In the genomic region with DNA sequence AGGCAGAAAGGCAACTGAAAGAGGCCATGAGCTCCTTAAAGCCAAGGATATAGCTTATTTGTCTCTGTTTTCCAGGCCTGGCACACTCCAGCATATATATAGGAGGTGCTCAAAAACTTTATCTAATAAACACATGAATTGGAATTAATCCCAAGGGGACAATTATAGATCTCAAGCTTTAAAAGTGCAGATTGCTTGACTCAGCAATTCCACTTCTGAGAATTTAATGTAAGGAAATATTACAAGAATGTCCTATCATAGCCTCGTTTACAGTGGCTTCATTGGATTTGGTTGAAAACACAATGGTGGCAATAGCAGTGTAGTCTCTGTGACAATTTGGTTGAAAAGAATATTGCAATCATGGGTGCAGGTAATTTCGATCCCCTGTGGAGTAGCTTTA, we compare ENCODE assay signal across 33 cellular contexts.
"Had no signal": no experiment of that assay in that cellular context is flagged by ENCODE, and none has a peak within 500 bp of the region (broad histone marks: within the 10 kb centered on the region; RNA-seq: fewer than 3 reads in every experiment).

No MANE protein-coding gene starts in this region.

- H3K4me1 Mint-ChIP-seq: activated CD4-positive, alpha-beta T cell treated with anti-CD3 and anti-CD28 coated beads, Interleukin-2, amount 10 ng/mL, durations not matched to agents 7 days and 5 days; activated naive CD4-positive, alpha-beta T cell treated with anti-CD3 and anti-CD28 coated beads, Interleukin-2, amount 10 ng/mL, durations not matched to agents 7 days and 5 days; activated naive CD8-positive, alpha-beta T cell treated with anti-CD3 and anti-CD28 coated beads, Interleukin-2, amount 10 ng/mL, durations not matched to agents 7 days and 5 days; central memory CD8-positive, alpha-beta T cell had no signal

- H3K36me3 ChIP-seq: brain microvascular endothelial cell, heart left ventricle had no signal

- H3K36me3 Mint-ChIP-seq: activated naive CD4-positive, alpha-beta T cell treated with anti-CD3 and anti-CD28 coated beads, Interleukin-2, amount 10 ng/mL, durations not matched to agents 7 days and 5 days; activated naive CD4-positive, alpha-beta T cell treated with anti-CD3 and anti-CD28 coated beads, Interleukin-2, amount 50 U/mL, for 72 hours; activated naive CD8-positive, alpha-beta T cell treated with anti-CD3 and anti-CD28 coated beads, Interleukin-2, amount 10 ng/mL, durations not matched to agents 7 days and 5 days had no signal

- H3K27ac Mint-ChIP-seq: activated CD4-positive, alpha-beta memory T cell treated with anti-CD3 and anti-CD28 coated beads, Interleukin-2, amount 10 ng/mL, durations not matched to agents 7 days and 5 days; activated CD4-positive, alpha-beta T cell treated with anti-CD3 and anti-CD28 coated beads, Interleukin-2, amount 10 ng/mL, durations not matched to agents 7 days and 5 days; activated naive CD4-positive, alpha-beta T cell treated with anti-CD3 and anti-CD28 coated beads, Interleukin-2, amount 10 ng/mL, durations not matched to agents 7 days and 5 days; activated naive CD8-positive, alpha-beta T cell treated with anti-CD3 and anti-CD28 coated beads, Interleukin-2, amount 10 ng/mL, durations not matched to agents 7 days and 5 days; activated T-cell treated with anti-CD3 and anti-CD28 coated beads, Interleukin-2, amount 50 U/mL, for 24 hours; activated T-cell treated with anti-CD3 and anti-CD28 coated beads, Interleukin-2, amount 50 U/mL, for 72 hours; dendritic cell treated with granulocyte-macrophage colony-stimulating factor and Interleukin-4, amounts not matched to agents 40 ng/mL and 50 ng/mL, for 4 days; endodermal cell; T-helper 17 cell; T-helper 2 cell treated with Interferon-gamma antibody and Interleukin-4, amounts not matched to agents 5 μg/mL and 100 μg/mL, for 36 hours had no signal

- H3K9me3 Mint-ChIP-seq: activated CD4-positive, alpha-beta memory T cell treated with anti-CD3 and anti-CD28 coated beads, Interleukin-2, amount 10 ng/mL, durations not matched to agents 7 days and 5 days; activated naive CD4-positive, alpha-beta T cell treated with anti-CD3 and anti-CD28 coated beads, Interleukin-2, amount 10 ng/mL, durations not matched to agents 7 days and 5 days; activated T-cell treated with anti-CD3 and anti-CD28 coated beads, Interleukin-2, amount 50 U/mL, for 24 hours; central memory CD8-positive, alpha-beta T cell; dendritic cell treated with granulocyte-macrophage colony-stimulating factor and Interleukin-4, amounts not matched to agents 40 ng/mL and 50 ng/mL, for 4 days; endodermal cell; T-helper 2 cell treated with Interferon-gamma antibody and Interleukin-4, amounts not matched to agents 5 μg/mL and 100 μg/mL, for 36 hours had no signal

- FAIRE-seq: astrocyte, bronchial epithelial cell, frontal cortex had no signal

- H3K4me3 Mint-ChIP-seq: activated CD4-positive, alpha-beta memory T cell treated with anti-CD3 and anti-CD28 coated beads, Interleukin-2, amount 10 ng/mL, durations not matched to agents 7 days and 5 days; activated CD4-positive, alpha-beta T cell treated with anti-CD3 and anti-CD28 coated beads, Interleukin-2, amount 10 ng/mL, durations not matched to agents 7 days and 5 days; activated naive CD4-positive, alpha-beta T cell treated with anti-CD3 and anti-CD28 coated beads, Interleukin-2, amount 10 ng/mL, durations not matched to agents 7 days and 5 days; activated naive CD8-positive, alpha-beta T cell treated with anti-CD3 and anti-CD28 coated beads, Interleukin-2, amount 10 ng/mL, durations not matched to agents 7 days and 5 days; activated T-cell treated with anti-CD3 and anti-CD28 coated beads, Interleukin-2, amount 50 U/mL, for 24 hours; activated T-cell treated with anti-CD3 and anti-CD28 coated beads, Interleukin-2, amount 50 U/mL, for 72 hours; central memory CD8-positive, alpha-beta T cell; dendritic cell treated with granulocyte-macrophage colony-stimulating factor and Interleukin-4, amounts not matched to agents 40 ng/mL and 50 ng/mL, for 4 days; endodermal cell; T-helper 17 cell; T-helper 2 cell treated with Interferon-gamma antibody and Interleukin-4, amounts not matched to agents 5 μg/mL and 100 μg/mL, for 36 hours had no signal

- DNase-seq: activated CD4-positive, alpha-beta memory T cell treated with anti-CD3 and anti-CD28 coated beads, Interleukin-2, amount 10 ng/mL, durations not matched to agents 7 days and 5 days; activated CD4-positive, alpha-beta T cell treated with anti-CD3 and anti-CD28 coated beads for 1 hour; activated CD4-positive, alpha-beta T cell treated with anti-CD3 and anti-CD28 coated beads for 4 hours; activated CD4-positive, alpha-beta T cell treated with anti-CD3 and anti-CD28 coated beads, Interleukin-2, amount 10 ng/mL, durations not matched to agents 7 days and 5 days; activated CD4-positive, alpha-beta T cell treated with anti-CD3 and anti-CD28 coated beads, Interleukin-2, amount 50 U/mL, for 4 hours; activated CD8-positive, alpha-beta memory T cell treated with anti-CD3 and anti-CD28 coated beads, Interleukin-2, amount 50 U/mL, for 48 hours; activated gamma-delta T cell; activated naive CD4-positive, alpha-beta T cell; activated naive CD4-positive, alpha-beta T cell treated with anti-CD3 and anti-CD28 coated beads, Interleukin-2, amount 10 ng/mL, durations not matched to agents 7 days and 5 days; activated naive CD8-positive, alpha-beta T cell treated with anti-CD3 and anti-CD28 coated beads, Interleukin-2, amount 10 ng/mL, durations not matched to agents 7 days and 5 days; activated T-cell treated with anti-CD3 and anti-CD28 coated beads for 4 hours; activated T-cell treated with anti-CD3 and anti-CD28 coated beads, Interleukin-2, amount 50 U/mL, for 24 hours; activated T-cell treated with anti-CD3 and anti-CD28 coated beads, Interleukin-2, amount 50 U/mL, for 72 hours; amniotic stem cell; anterior cingulate cortex; brain microvascular endothelial cell; dorsolateral prefrontal cortex; effector memory CD4-positive, alpha-beta T cell; endodermal cell; foreskin fibroblast; glutamatergic neuron; heart left ventricle; T-helper 1 cell; T-helper 17 cell; T1000 had no signal

- H3K27me3 Mint-ChIP-seq: activated CD4-positive, alpha-beta memory T cell treated with anti-CD3 and anti-CD28 coated beads, Interleukin-2, amount 10 ng/mL, durations not matched to agents 7 days and 5 days; activated CD4-positive, alpha-beta T cell treated with anti-CD3 and anti-CD28 coated beads, Interleukin-2, amount 10 ng/mL, durations not matched to agents 7 days and 5 days; activated naive CD4-positive, alpha-beta T cell treated with anti-CD3 and anti-CD28 coated beads, Interleukin-2, amount 10 ng/mL, durations not matched to agents 7 days and 5 days; activated naive CD8-positive, alpha-beta T cell treated with anti-CD3 and anti-CD28 coated beads, Interleukin-2, amount 10 ng/mL, durations not matched to agents 7 days and 5 days; activated T-cell treated with anti-CD3 and anti-CD28 coated beads, Interleukin-2, amount 50 U/mL, for 24 hours; central memory CD8-positive, alpha-beta T cell had no signal

- H3K4me1 ChIP-seq: heart left ventricle had no signal

- ATAC-seq: activated naive CD4-positive, alpha-beta T cell treated with anti-CD3 and anti-CD28 coated beads, Interleukin-2, amount 50 U/mL, for 72 hours; activated T-cell treated with anti-CD3 and anti-CD28 coated beads, Interleukin-2, amount 50 U/mL, for 72 hours; heart left ventricle; T-helper 17 cell had no signal

- H3K27me3 ChIP-seq: brain microvascular endothelial cell, dorsolateral prefrontal cortex, heart left ventricle had no signal

- H3K27ac ChIP-seq: brain microvascular endothelial cell, coronary artery, dorsolateral prefrontal cortex, heart left ventricle had no signal

- H3K9me3 ChIP-seq: heart left ventricle had no signal

- H3K4me3 ChIP-seq: coronary artery, dorsolateral prefrontal cortex, heart left ventricle had no signal
